ENCODE assay signal across 11 cellular contexts in genomic region chr4:40515037-40515397, GRCh38.
DNase-seq lines count a peak whose midpoint lies in the region; ATAC-seq, FAIRE-seq and TF ChIP-seq lines count a peak whose summit lies in the region.
"Had no signal": no experiment of that assay in that cellular context is flagged by ENCODE, and none has a peak within 500 bp of the region (broad histone marks: within the 10 kb centered on the region; RNA-seq: fewer than 3 reads in every experiment).

No MANE protein-coding gene starts in this region.

- no peaks in the 10 kb centered on the region for H4K20me1 ChIP-seq in Karpas-422 (ENCODE audit: insufficient read depth, low read depth, low read length)

- no peaks in the 10 kb centered on the region for H3K9me2 ChIP-seq in Karpas-422 (replicated peaks; ENCODE audit: insufficient read depth, low read length)

- ATAC-seq in body of pancreas = peak; percentile 64

- H3K79me2 ChIP-seq in Karpas-422 (ENCODE audit: low read length) = no peaks in the 10 kb centered on the region

- H2AFZ ChIP-seq in Karpas-422 (ENCODE audit: low read length) = no peak overlapping the region
- no peak overlapping the region for H2AFZ ChIP-seq in mesenchymal stem cell (ENCODE audit: low read depth, low read length)

- no peaks in the 10 kb centered on the region for H3K79me1 ChIP-seq in mesenchymal stem cell (replicated peaks; ENCODE audit: low read length, poor library complexity, severe bottlenecking)

- no peak overlapping the region for H3K4ac ChIP-seq in mesenchymal stem cell (ENCODE audit: low read depth in 1 of 2, low read length in 2 of 2)

- DNase-seq in Karpas-422 = no peak
- peak in 1 of 4 donors; percentile 25 for DNase-seq in body of pancreas
- no peak for DNase-seq in mesenchymal stem cell
- DNase-seq in mesenteric fat pad (ENCODE audit: low spot score) = no peak
- no peak for DNase-seq in T1000 (lab: John Stamatoyannopoulos, UW)
- DNase-seq in urothelium cell line (ENCODE audit: low spot score) = no peak
- no peak for DNase-seq in SIG-M5 (lab: John Stamatoyannopoulos, UW)
- DNase-seq: activated CD8-positive, alpha-beta memory T cell treated with anti-CD3 and anti-CD28 coated beads, Interleukin-2, amount 50 U/mL, for 48 hours; cerebellar nuclear complex; stimulated activated naive CD4-positive, alpha-beta T cell had no signal

- peak overlapping the region; percentile 96 for H3K27ac ChIP-seq in 22Rv1
- no peak overlapping the region for H3K27ac ChIP-seq in Karpas-422 (ENCODE audit: low read length)
- peak overlapping the region; percentile 77 to 87 (median 85) for H3K27ac ChIP-seq in body of pancreas
- peak overlapping the region; percentile 74 for H3K27ac ChIP-seq in mesenchymal stem cell (ENCODE audit: low read length, poor library complexity, severe bottlenecking)

- peak overlapping the region; percentile 12 for H2AK5ac ChIP-seq in mesenchymal stem cell (ENCODE audit: low read length, severe bottlenecking)

- no peak overlapping the region for H3K18ac ChIP-seq in mesenchymal stem cell (ENCODE audit: low read depth in 1 of 2, low read length in 2 of 2)

- H2BK120ac ChIP-seq in mesenchymal stem cell (ENCODE audit: low read depth, low read length) = no peak overlapping the region

- no peak overlapping the region for H4K91ac ChIP-seq in mesenchymal stem cell (ENCODE audit: low read length)

- H3K14ac ChIP-seq in mesenchymal stem cell (ENCODE audit: low read length in 2 of 2) = no peak overlapping the region

- no peak overlapping the region for H2BK15ac ChIP-seq in mesenchymal stem cell (ENCODE audit: low read depth, poor library complexity, severe bottlenecking)

- TF ChIP-seq POLR2A in body of pancreas (IDR thresholded peaks at IDR 0.05) = no peak

- H3K4me2 ChIP-seq in Karpas-422 (ENCODE audit: low read depth, low read length, poor library complexity, severe bottlenecking) (peak overlapping the region; percentile 51), mesenchymal stem cell (ENCODE audit: low read length, poor library complexity, severe bottlenecking) (peak overlapping the region; percentile 67)

- no peak overlapping the region for H4K8ac ChIP-seq in mesenchymal stem cell (ENCODE audit: low read length)

- H3K9ac ChIP-seq in Karpas-422 (ENCODE audit: low read length) (no peak overlapping the region), mesenchymal stem cell (ENCODE audit: low read length) (peak overlapping the region; percentile 7)

- no peak for TF ChIP-seq CTCF in 22Rv1 (IDR thresholded peaks at IDR 0.05)
- TF ChIP-seq CTCF in body of pancreas (IDR thresholded peaks at IDR 0.05) = no peak

- H3K27me3 ChIP-seq in Karpas-422 (ENCODE audit: low read length) = no peaks in the 10 kb centered on the region
- no peaks in the 10 kb centered on the region for H3K27me3 ChIP-seq in body of pancreas
- H3K27me3 ChIP-seq in mesenchymal stem cell (ENCODE audit: control insufficient read depth in 1 of 2, insufficient read depth in 1 of 2, low read length in 2 of 2) = no peaks in the 10 kb centered on the region

- H3K9me3 ChIP-seq in Karpas-422 (ENCODE audit: low read length) = no peaks in the 10 kb centered on the region
- H3K9me3 ChIP-seq in body of pancreas = no peaks in the 10 kb centered on the region
- H3K9me3 ChIP-seq in mesenchymal stem cell (ENCODE audit: control insufficient read depth, low read length) = no peaks in the 10 kb centered on the region

- no peak overlapping the region for H2BK12ac ChIP-seq in mesenchymal stem cell (ENCODE audit: low read length in 2 of 2)

- H2BK5ac ChIP-seq in mesenchymal stem cell (ENCODE audit: low read depth, low read length, poor library complexity, severe bottlenecking) = no peak overlapping the region

- H3K4me3 ChIP-seq in Karpas-422 (ENCODE audit: low read length) (no peak overlapping the region), body of pancreas (no peak overlapping the region), mesenchymal stem cell (ENCODE audit: insufficient read depth in 1 of 2, low read depth in 1 of 2, low read length in 2 of 2) (no peak overlapping the region)

- H3K36me3 ChIP-seq in Karpas-422 (ENCODE audit: insufficient read depth, low read length) (no peaks in the 10 kb centered on the region), body of pancreas (replicated peaks in 1 of 2; ENCODE audit: insufficient read depth in 1 of 2, low read depth in 2 of 2) (no peaks in the 10 kb centered on the region), mesenchymal stem cell (ENCODE audit: control insufficient read depth in 1 of 2, insufficient read depth in 2 of 2, low read depth in 1 of 2, low read length in 2 of 2) (no peaks in the 10 kb centered on the region)

- peaks cover 15% of the 10 kb centered on the region for H3K4me1 ChIP-seq in Karpas-422 (ENCODE audit: low read length)
- peaks cover 46% of the 10 kb centered on the region for H3K4me1 ChIP-seq in body of pancreas
- peaks cover 12% of the 10 kb centered on the region for H3K4me1 ChIP-seq in mesenchymal stem cell (ENCODE audit: control insufficient read depth, insufficient read depth, low read depth, low read length)

- WGBS in body of pancreas, 2 donors = 43 to 54% methylated on average over 2 of the region's 2 CpGs
- 100% methylated on average over 2 of the region's 2 CpGs for WGBS in mesenchymal stem cell

- no peak for FAIRE-seq in urothelium cell line (lab: Jason Lieb, UNC)

- intact Hi-C loops in body of pancreas (cut with DNase I) = no loop called here

- H3K23ac ChIP-seq in mesenchymal stem cell (ENCODE audit: low read length in 2 of 2) = no peak overlapping the region
